In the genomic region with DNA sequence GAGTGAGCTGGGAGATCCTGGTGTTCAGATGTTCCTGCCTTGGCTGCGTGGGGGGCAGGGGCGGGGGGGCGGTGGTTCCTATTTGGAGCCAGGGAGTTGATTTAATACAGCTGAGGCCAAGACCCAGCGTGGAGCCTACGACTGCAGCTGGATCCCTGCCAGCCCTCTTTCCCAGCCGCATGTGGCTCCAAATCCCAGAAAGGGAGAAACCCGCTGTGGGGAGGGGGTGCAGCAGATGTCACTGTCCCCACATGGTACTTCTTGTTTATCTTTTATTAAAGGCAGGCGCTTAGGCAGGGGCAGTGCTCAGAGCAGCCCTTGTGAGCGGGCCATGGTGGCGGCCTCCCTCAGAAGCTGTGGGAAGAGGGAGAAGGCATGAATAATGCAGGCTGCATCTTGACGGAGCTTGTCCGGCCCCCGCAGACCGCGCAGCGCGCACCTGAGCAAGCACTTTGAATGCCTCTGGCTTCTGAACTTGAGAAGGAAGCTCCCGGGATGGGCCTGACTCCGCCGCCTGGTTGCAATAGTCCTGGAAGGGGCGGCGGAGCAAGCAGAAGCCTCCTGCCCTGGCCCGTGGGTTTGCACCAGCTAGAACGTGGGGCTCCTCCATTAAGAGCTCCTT, we compare ENCODE assay signal across 16 cellular contexts.
DNase-seq lines count a peak whose midpoint lies in the region; TF ChIP-seq lines count a peak whose summit lies in the region.
"Had no signal": no experiment of that assay in that cellular context is flagged by ENCODE, and none has a peak within 500 bp of the region (broad histone marks: within the 10 kb centered on the region; RNA-seq: fewer than 3 reads in every experiment).

No MANE protein-coding gene starts in this region.

- H3K4me1 ChIP-seq in fibroblast of lung (ENCODE audit: control insufficient read depth, extremely low read depth, insufficient read depth, low read length) = no peaks in the 10 kb centered on the region
- H3K4me1 ChIP-seq in spleen = no peaks in the 10 kb centered on the region

- DNase-seq in NCI-H1092 treated with DMSO at 0.1 percent for 48 hours (lab: John Stamatoyannopoulos, UW) (peak; percentile 59), NCI-H1092 (lab: John Stamatoyannopoulos, UW) (no peak), NCI-H748 (lab: John Stamatoyannopoulos, UW; ENCODE audit: unreplicated experiment) (peak; percentile 76), fibroblast of lung (ENCODE audit: low read depth in 2 of 2) (peak; percentile 21 to 33), spleen (peak; percentile 58), NCI-H2196 treated with DMSO at 0.1 percent for 48 hours (lab: John Stamatoyannopoulos, UW; ENCODE audit: unreplicated experiment) (no peak), type B pancreatic cell (ENCODE audit: extremely low spot score, unreplicated experiment) (no peak), HuH-7.5 (ENCODE audit: low spot score) (no peak)
- DNase-seq: activated CD4-positive, alpha-beta T cell treated with anti-CD3 and anti-CD28 coated beads for 48 hours; CD8-positive, alpha-beta T cell; small intestine; T-helper 2 cell had no signal

- H3K9me3 Mint-ChIP-seq in type B pancreatic cell = no peaks in the 10 kb centered on the region
- H3K9me3 Mint-ChIP-seq: activated T-helper 2 cell treated with anti-CD3 and anti-CD28 coated beads, Interferon-gamma antibody, Interleukin-2, Interleukin-4, amounts not matched to agents 10 μg/mL and 5 μg/mL and 100 μg/mL, durations not matched to agents 14 hours and 24 hours and 36 hours had no signal

- no peaks in the 10 kb centered on the region for H3K36me3 ChIP-seq in fibroblast of lung (ENCODE audit: control insufficient read depth, insufficient read depth, low read length)
- no peaks in the 10 kb centered on the region for H3K36me3 ChIP-seq in spleen
- H3K36me3 ChIP-seq: heart left ventricle had no signal

- peaks cover 3% of the 10 kb centered on the region for H3K27me3 Mint-ChIP-seq in type B pancreatic cell

- H3K27ac ChIP-seq in fibroblast of lung (ENCODE audit: insufficient read depth, low read length) (no peak overlapping the region), spleen (no peak overlapping the region)
- H3K27ac ChIP-seq: 22Rv1, heart left ventricle had no signal

- H3K4me3 ChIP-seq in fibroblast of lung (replicated peaks in 1 of 4; ENCODE audit: control extremely low read depth in 1 of 4, insufficient read depth in 1 of 4, low read depth in 3 of 4, low read length in 4 of 4) (no peak overlapping the region), spleen (no peak overlapping the region)
- H3K4me3 ChIP-seq: heart left ventricle had no signal

- no peak overlapping the region for H3K4me2 ChIP-seq in fibroblast of lung (ENCODE audit: extremely low read depth, insufficient read depth, low read length)

- peaks cover 9% of the 10 kb centered on the region for H3K36me3 Mint-ChIP-seq in type B pancreatic cell
- H3K36me3 Mint-ChIP-seq: CD8-positive, alpha-beta T cell had no signal

- H3K27me3 ChIP-seq in fibroblast of lung (ENCODE audit: control insufficient read depth, insufficient read depth, low read length) (no peaks in the 10 kb centered on the region), spleen (replicated peaks in 1 of 7) (peaks cover 0 to 4% (median 0%) of the 10 kb centered on the region in 7 donors)
- H3K27me3 ChIP-seq: heart left ventricle had no signal

- no peaks in the 10 kb centered on the region for H4K20me1 ChIP-seq in fibroblast of lung (ENCODE audit: control insufficient read depth, extremely low read depth, insufficient read depth, low read length)

- no peak overlapping the region for H3K9ac ChIP-seq in fibroblast of lung (ENCODE audit: insufficient read depth, low read length)

- peaks cover 10% of the 10 kb centered on the region for H3K4me1 Mint-ChIP-seq in type B pancreatic cell (ENCODE audit: unreplicated experiment)
- H3K4me1 Mint-ChIP-seq: neural crest cell had no signal

- no peaks in the 10 kb centered on the region for H3K9me3 ChIP-seq in fibroblast of lung (ENCODE audit: control insufficient read depth, insufficient read depth, low read depth, low read length)
- H3K9me3 ChIP-seq in spleen = peaks cover 0 to 27% (median 14%) of the 10 kb centered on the region in 8 donors

- no peak for TF ChIP-seq POLR2A in spleen (IDR thresholded peaks at IDR 0.05)

- H2AFZ ChIP-seq in fibroblast of lung (ENCODE audit: low read length) = no peak overlapping the region

- H3K79me2 ChIP-seq in fibroblast of lung (ENCODE audit: control insufficient read depth, insufficient read depth, low read length) = peaks cover 1% of the 10 kb centered on the region

- H3K4me3 Mint-ChIP-seq in type B pancreatic cell = no peak overlapping the region
- H3K4me3 Mint-ChIP-seq: CD8-positive, alpha-beta T cell; neural crest cell had no signal

- intact Hi-C loops in spleen (cut with DNase I; ENCODE audit: low total_unique reads) = no loop called here

- WGBS in spleen, 5 donors = 81 to 93% (median 85%) methylated on average over 17 to 24 of the region's 24 CpGs

- TF ChIP-seq CTCF in fibroblast of lung (conservative IDR thresholded peaks at IDR 0.05 in 1 of 2, IDR thresholded peaks at IDR 0.05 in 1 of 2; ENCODE audit: low read depth in 1 of 2, low read length in 2 of 2) = no peak
- no peak for TF ChIP-seq CTCF in spleen (IDR thresholded peaks at IDR 0.05 in 8 of 11, conservative IDR thresholded peaks at IDR 0.05 in 3 of 11)
- TF ChIP-seq CTCF in type B pancreatic cell (conservative IDR thresholded peaks at IDR 0.05) = no peak

- no peak overlapping the region for H3K27ac Mint-ChIP-seq in type B pancreatic cell
- H3K27ac Mint-ChIP-seq: activated T-helper 2 cell treated with anti-CD3 and anti-CD28 coated beads, Interferon-gamma antibody, Interleukin-2, Interleukin-4, amounts not matched to agents 10 μg/mL and 5 μg/mL and 100 μg/mL, durations not matched to agents 14 hours and 24 hours and 36 hours; CD8-positive, alpha-beta T cell had no signal

Comparison
In these comparisons a context has a peak if more than half of its experiments do, and no peak if none do; other contexts are left out.
1. DNase-seq: peak in NCI-H1092 treated with DMSO at 0.1 percent for 48 hours (single experiment), NCI-H748 (single experiment), fibroblast of lung (2 of 2) and spleen (single experiment); none in NCI-H1092 (single experiment), NCI-H2196 treated with DMSO at 0.1 percent for 48 hours (single experiment), type B pancreatic cell (single experiment) and HuH-7.5 (single experiment).